In the genomic region with DNA sequence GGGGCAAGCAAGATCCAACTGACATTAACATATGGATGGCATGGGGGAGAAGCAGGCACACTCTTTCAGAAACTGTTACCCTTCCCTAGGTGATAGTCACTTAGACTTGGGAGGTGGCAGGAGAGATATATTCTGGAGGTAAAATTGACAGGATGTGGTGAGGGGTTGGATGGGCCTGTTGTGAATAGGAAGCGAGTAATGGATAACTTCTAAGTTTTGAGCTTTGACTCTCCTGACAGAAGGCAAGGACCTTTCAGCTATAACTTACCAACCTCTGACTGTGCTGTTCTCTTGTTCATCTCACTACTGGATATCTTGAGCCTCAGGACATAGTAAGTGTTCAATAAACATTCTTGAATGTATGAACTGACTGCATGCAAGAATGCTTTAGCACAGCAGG, we compare ENCODE assay signal across 21 cellular contexts. TPM values are rescaled to one million over a fixed set of nuclear protein-coding genes. Genes with fewer than 3 reads are reported as not detected.
DNase-seq lines count a peak whose midpoint lies in the region; ATAC-seq, FAIRE-seq and TF ChIP-seq lines count a peak whose summit lies in the region.
"Had no signal": no experiment of that assay in that cellular context is flagged by ENCODE, and none has a peak within 500 bp of the region (broad histone marks: within the 10 kb centered on the region; RNA-seq: fewer than 3 reads in every experiment).

No MANE protein-coding gene starts in this region.

- DNase-seq in DND-41, result peak; percentile 41
- DNase-seq in NCI-H226, result peak; percentile 34
- DNase-seq in endothelial cell of umbilical vein (ENCODE audit: low read depth, low spot score), result no peak
- DNase-seq in retina, result no peak
- no peak for DNase-seq in HT-29 (ENCODE audit: low spot score)
- no peak for DNase-seq in NK-92 (lab: John Stamatoyannopoulos, UW; ENCODE audit: unreplicated experiment)
- DNase-seq: activated gamma-delta T cell; anterior cingulate cortex; gastrocnemius medialis; NCI-H1436 treated with DMSO at 0.1 percent for 48 hours; NCI-H2171 treated with DMSO at 0.1 percent for 48 hours; nucleus accumbens; PC-3; SJCRH30; stimulated activated CD4-positive, alpha-beta T cell treated with anti-CD3 and anti-CD28 coated beads, Interleukin-4, amount 100 ng/mL, for 1 hour; T-helper 17 cell; trophoblast cell had no signal

- no peak for FAIRE-seq in endothelial cell of umbilical vein (lab: Jason Lieb, UNC)
- FAIRE-seq: H1 had no signal

- H3K79me2 ChIP-seq in DND-41 (ENCODE audit: insufficient read depth, low read length), result peaks cover 24% of the 10 kb centered on the region
- peaks cover 29% of the 10 kb centered on the region for H3K79me2 ChIP-seq in endothelial cell of umbilical vein (ENCODE audit: control insufficient read depth, insufficient read depth, low read length)

- BruUV-seq in endothelial cell of umbilical vein (replicated peaks; lab: Mats Ljungman, UMichigan), result no TSS peak

- H3K4me2 ChIP-seq in BLaER1 (peak overlapping the region; percentile 9; the same call in 1 of the 2 replicates), DND-41 (ENCODE audit: insufficient read depth, low read length) (no peak overlapping the region), endothelial cell of umbilical vein (ENCODE audit: insufficient read depth, low read length) (no peak overlapping the region)

- peaks cover 50% of the 10 kb centered on the region for H3K27me3 ChIP-seq in BLaER1
- H3K27me3 ChIP-seq in DND-41 (ENCODE audit: insufficient read depth, low read length, poor library complexity), result no peaks in the 10 kb centered on the region
- H3K27me3 ChIP-seq in endothelial cell of umbilical vein (ENCODE audit: control insufficient read depth in 2 of 2, insufficient read depth in 2 of 2, low read length in 2 of 2), result peaks cover 2 to 6% of the 10 kb centered on the region in 2 experiments
- H3K27me3 ChIP-seq: gastrocnemius medialis, SJCRH30 had no signal

- TF ChIP-seq CTCF in DND-41 (IDR thresholded peaks at IDR 0.05; ENCODE audit: borderline replicate concordance, extremely low read depth, low read length, poor library complexity, severe bottlenecking) (no peak), endothelial cell of umbilical vein (IDR thresholded peaks at IDR 0.05; ENCODE audit: extremely low read depth in 1 of 2, insufficient read depth in 1 of 2, low read depth in 1 of 2, low read length in 2 of 2) (no peak)

- peak overlapping the region; percentile 8; the same call in 1 of the 2 replicates for H2AFZ ChIP-seq in DND-41 (ENCODE audit: low read depth, low read length)
- no peak overlapping the region for H2AFZ ChIP-seq in endothelial cell of umbilical vein (ENCODE audit: low read depth, low read length)

- H3K36me3 ChIP-seq in BLaER1 (no peaks in the 10 kb centered on the region), DND-41 (ENCODE audit: insufficient read depth, low read length) (no peaks in the 10 kb centered on the region), endothelial cell of umbilical vein (ENCODE audit: control insufficient read depth in 2 of 2, extremely low read depth in 1 of 2, insufficient read depth in 2 of 2, low read length in 2 of 2) (no peaks in the 10 kb centered on the region)
- H3K36me3 ChIP-seq: gastrocnemius medialis, SJCRH30 had no signal

- no peaks in the 10 kb centered on the region for H3K9me1 ChIP-seq in endothelial cell of umbilical vein (replicated peaks; ENCODE audit: control insufficient read depth, extremely low read depth, insufficient read depth, low read length)

- H3K4me3 ChIP-seq in BLaER1 (no peak overlapping the region), DND-41 (ENCODE audit: low read depth in 1 of 2, low read length in 2 of 2) (no peak overlapping the region), endothelial cell of umbilical vein (replicated peaks in 1 of 3; ENCODE audit: insufficient read depth in 1 of 3, low read depth in 1 of 3, low read length in 3 of 3) (no peak overlapping the region)
- H3K4me3 ChIP-seq: gastrocnemius medialis, SJCRH30 had no signal

- CTCF ChIA-PET in endothelial cell of umbilical vein (lab: Charles Lee), result interaction anchor here (1.6 kb wide), 1 partner anchor 12 kb away, joined by 4 read pairs; no protein-coding TSS in a partner anchor

- dilution Hi-C loops in endothelial cell of umbilical vein (cut with MboI; ENCODE audit: extremely low pct_ligation_motif_present, low sequenced_read_pairs), result no loop called here

- H4K20me1 ChIP-seq in BLaER1 (peaks cover 29% of the 10 kb centered on the region), DND-41 (ENCODE audit: insufficient read depth, low read length) (peaks cover 15% of the 10 kb centered on the region; the same call in 1 of the 2 replicates), endothelial cell of umbilical vein (replicated peaks; ENCODE audit: control insufficient read depth, extremely low read depth, insufficient read depth, low read length) (no peaks in the 10 kb centered on the region)

- H3K4me1 ChIP-seq in BLaER1, result peaks cover 18% of the 10 kb centered on the region
- H3K4me1 ChIP-seq in DND-41 (ENCODE audit: insufficient read depth, low read length), result peaks cover 43% of the 10 kb centered on the region
- peaks cover 19% of the 10 kb centered on the region for H3K4me1 ChIP-seq in endothelial cell of umbilical vein (ENCODE audit: control insufficient read depth, extremely low read depth, insufficient read depth, low read length)
- H3K4me1 ChIP-seq: SJCRH30 had no signal

- intact Hi-C loops in endothelial cell of umbilical vein (cut with micrococcal nuclease), result loop anchor here (5.0 kb wide), 1 partner anchor 137 kb away; the partner anchor contains the start of gene SEC22A

- H3K27ac ChIP-seq in BLaER1 (no peak overlapping the region), DND-41 (ENCODE audit: low read length) (no peak overlapping the region), endothelial cell of umbilical vein (ENCODE audit: insufficient read depth, low read depth, low read length) (no peak overlapping the region)
- H3K27ac ChIP-seq: gastrocnemius medialis, SJCRH30, VCaP had no signal

- POLR2A ChIA-PET in endothelial cell of umbilical vein (lab: Charles Lee), result no interaction called here

- ATAC-seq in DND-41 (ENCODE audit: insufficient read depth, low read depth), result peak; percentile 48
- ATAC-seq: gastrocnemius medialis, PC-3, T-helper 17 cell had no signal

- H3K9me3 ChIP-seq in BLaER1 (no peaks in the 10 kb centered on the region; the same call in 1 of the 2 replicates), DND-41 (ENCODE audit: insufficient read depth, low read length, severe bottlenecking) (no peaks in the 10 kb centered on the region), endothelial cell of umbilical vein (replicated peaks; ENCODE audit: control insufficient read depth, insufficient read depth, low read length) (no peaks in the 10 kb centered on the region)
- H3K9me3 ChIP-seq: gastrocnemius medialis, SJCRH30 had no signal

- H3K9ac ChIP-seq in BLaER1 (no peak overlapping the region), DND-41 (ENCODE audit: low read depth, low read length) (no peak overlapping the region), endothelial cell of umbilical vein (replicated peaks; ENCODE audit: extremely low read depth, insufficient read depth, low read length) (no peak overlapping the region)

- no peak for TF ChIP-seq POLR2A in endothelial cell of umbilical vein (IDR thresholded peaks at IDR 0.05; ENCODE audit: low read depth, low read length)

TF ChIP-seq in endothelial cell of umbilical vein, 7 proteins besides CTCF, POLR2A, EP300 and RAD21:
- TF ChIP-seq FOS (IDR thresholded peaks at IDR 0.05; ENCODE audit: borderline replicate concordance, insufficient read depth, low read length) (peak; percentile 31), JUN (IDR thresholded peaks at IDR 0.05; ENCODE audit: borderline replicate concordance, insufficient read depth, insufficient read length, low read depth) (no peak), MYC (IDR thresholded peaks at IDR 0.05; ENCODE audit: low read depth, low read length) (no peak)

RNA-seq across cellular contexts. Expression of gene PDIA5, which starts 1.9 kb away (rescaled TPM):
- 85.2 and 85.6 TPM in 2 replicates for total RNA-seq in endothelial cell of umbilical vein
- polyA plus RNA-seq in endothelial cell of umbilical vein, result 48.9 and 55.7 TPM in 2 replicates
- polyA plus RNA-seq in endothelial cell of umbilical vein (2011; cell fraction: cytosol; rRNA removed), result 66.9 and 67.2 TPM in 2 replicates
- polyA plus RNA-seq in endothelial cell of umbilical vein (2011; cell fraction: nucleus; rRNA removed), result 87.4 and 92.9 TPM in 2 replicates
- 64.4 and 71.1 TPM in 2 replicates for polyA plus RNA-seq in endothelial cell of umbilical vein (2012)
- polyA minus RNA-seq in endothelial cell of umbilical vein, result 44.1 and 52.9 TPM in 2 replicates
- 9.6 TPM for polyA minus RNA-seq in endothelial cell of umbilical vein (2011; cell fraction: cytosol; rRNA and poly(A)+ RNA removed)
- 30.4 and 33.4 TPM in 2 replicates for polyA minus RNA-seq in endothelial cell of umbilical vein (2011; cell fraction: nucleus; rRNA and poly(A)+ RNA removed)
- 18.5 and 22.8 TPM in 2 replicates for total RNA-seq in HT-29 (2014; rRNA removed; shearing (Covaris generic))

RNA-seq across cellular contexts. Expression of gene SEMA5B, which starts 37.4 kb away (rescaled TPM):
- total RNA-seq in endothelial cell of umbilical vein, result 0.07 and 0.44 TPM in 2 replicates
- polyA plus RNA-seq in endothelial cell of umbilical vein, result not detected in 2 replicates
- not detected in 2 replicates for polyA plus RNA-seq in endothelial cell of umbilical vein (2011; cell fraction: cytosol; rRNA removed)
- 0.07 TPM in 1 of 2 replicates, not detected in the other for polyA plus RNA-seq in endothelial cell of umbilical vein (2011; cell fraction: nucleus; rRNA removed)
- not detected in 2 replicates for polyA plus RNA-seq in endothelial cell of umbilical vein (2012)
- not detected in 2 replicates for polyA minus RNA-seq in endothelial cell of umbilical vein
- polyA minus RNA-seq in endothelial cell of umbilical vein (2011; cell fraction: cytosol; rRNA and poly(A)+ RNA removed), result not detected
- polyA minus RNA-seq in endothelial cell of umbilical vein (2011; cell fraction: nucleus; rRNA and poly(A)+ RNA removed), result not detected in 2 replicates
- total RNA-seq in HT-29 (2014; rRNA removed; shearing (Covaris generic)), result not detected in 2 replicates
- total RNA-seq: kidney epithelial cell, T-helper 17 cell had no signal

Comparison
In these comparisons a context has a peak if more than half of its experiments do, and no peak if none do; other contexts are left out.
1. DNase-seq: peak in DND-41 (single experiment) and NCI-H226 (single experiment); none in endothelial cell of umbilical vein (single experiment), retina (single experiment), HT-29 (single experiment) and NK-92 (single experiment).